Comparison of ENCODE assay signal across 20 cellular contexts in genomic region chrX:11647048-11647650, GRCh38. TPM values are rescaled to one million over a fixed set of nuclear protein-coding genes. Genes with fewer than 3 reads are reported as not detected.
DNase-seq lines count a peak whose midpoint lies in the region; ATAC-seq and TF ChIP-seq lines count a peak whose summit lies in the region.
"Had no signal": no experiment of that assay in that cellular context is flagged by ENCODE, and none has a peak within 500 bp of the region (broad histone marks: within the 10 kb centered on the region; RNA-seq: fewer than 3 reads in every experiment).

No MANE protein-coding gene starts in this region.

- H3K9me3 ChIP-seq in sigmoid colon (no peaks in the 10 kb centered on the region), ascending aorta (no peaks in the 10 kb centered on the region), gastroesophageal sphincter (no peaks in the 10 kb centered on the region)
- H3K9me3 ChIP-seq: A549, BLaER1 had no signal

- H3K79me1 ChIP-seq in mesendoderm (ENCODE audit: low read length): no peaks in the 10 kb centered on the region

- H3K27me3 ChIP-seq in mesendoderm (ENCODE audit: insufficient read depth, low read length, poor library complexity): no peaks in the 10 kb centered on the region
- no peaks in the 10 kb centered on the region for H3K27me3 ChIP-seq in sigmoid colon
- H3K27me3 ChIP-seq in ascending aorta: no peaks in the 10 kb centered on the region
- H3K27me3 ChIP-seq in gastroesophageal sphincter: no peaks in the 10 kb centered on the region

- H3K4ac ChIP-seq in mesendoderm (ENCODE audit: low read depth, low read length): no peak overlapping the region

- H2BK120ac ChIP-seq in mesendoderm (ENCODE audit: low read depth, low read length): no peak overlapping the region

- H2BK5ac ChIP-seq in mesendoderm (ENCODE audit: low read length): no peak overlapping the region

- no peak overlapping the region for H3K9ac ChIP-seq in mesendoderm (ENCODE audit: low read length)
- H3K9ac ChIP-seq: BLaER1 had no signal

- H2AK5ac ChIP-seq in mesendoderm (ENCODE audit: low read length): no peak overlapping the region

- TF ChIP-seq CTCF in sigmoid colon (IDR thresholded peaks at IDR 0.05): no peak
- TF ChIP-seq CTCF in ascending aorta (IDR thresholded peaks at IDR 0.05): no peak
- TF ChIP-seq CTCF in gastroesophageal sphincter (IDR thresholded peaks at IDR 0.05): no peak
- TF ChIP-seq CTCF in glutamatergic neuron (IDR thresholded peaks at IDR 0.05; ENCODE audit: partially characterized antibody, unreplicated experiment): no peak

- peaks cover 2% of the 10 kb centered on the region for H3K27me3 Mint-ChIP-seq in glutamatergic neuron (ENCODE audit: unreplicated experiment)

- no peaks in the 10 kb centered on the region for H3K36me3 ChIP-seq in mesendoderm (ENCODE audit: control insufficient read depth, insufficient read depth, low read length)
- no peaks in the 10 kb centered on the region for H3K36me3 ChIP-seq in sigmoid colon
- no peaks in the 10 kb centered on the region for H3K36me3 ChIP-seq in ascending aorta
- no peaks in the 10 kb centered on the region for H3K36me3 ChIP-seq in gastroesophageal sphincter
- H3K36me3 ChIP-seq: BLaER1 had no signal

- no peaks in the 10 kb centered on the region for H3K9me3 Mint-ChIP-seq in glutamatergic neuron (ENCODE audit: unreplicated experiment)
- H3K9me3 Mint-ChIP-seq: GM23338 had no signal

- intact Hi-C loops in sigmoid colon (cut with DNase I): no loop called here
- intact Hi-C loops in ascending aorta (cut with DNase I): no loop called here

- no CpG with 5 or more reads among the region's 7 CpGs for WGBS in mesendoderm (ENCODE audit: extremely low coverage, insufficient coverage, low lambda C conversion rate)
- WGBS in sigmoid colon, 2 donors: 78 to 80% methylated on average over 7 of the region's 7 CpGs
- WGBS in gastroesophageal sphincter (ENCODE audit: low coverage in 1 of 2), 2 donors: 41 to 45% methylated on average over 5 to 7 of the region's 7 CpGs

- no peak overlapping the region for H4K5ac ChIP-seq in mesendoderm (ENCODE audit: low read length)

- H4K8ac ChIP-seq in mesendoderm (ENCODE audit: low read depth, low read length): no peak overlapping the region

- H3K4me3 ChIP-seq in mesendoderm (ENCODE audit: low read length) (no peak overlapping the region), sigmoid colon (no peak overlapping the region), ascending aorta (no peak overlapping the region), gastroesophageal sphincter (no peak overlapping the region)
- H3K4me3 ChIP-seq: A549, BLaER1, GM23338 had no signal

- H3K4me1 Mint-ChIP-seq in glutamatergic neuron (ENCODE audit: low read depth, unreplicated experiment): no peaks in the 10 kb centered on the region
- H3K4me1 Mint-ChIP-seq: CD14-positive monocyte; CD8-positive, alpha-beta memory T cell had no signal

- H3K4me1 ChIP-seq in mesendoderm (ENCODE audit: control insufficient read depth, low read depth, low read length): no peaks in the 10 kb centered on the region
- peaks cover 0 to 7% (median under 1%) of the 10 kb centered on the region in 4 donors for H3K4me1 ChIP-seq in sigmoid colon
- no peaks in the 10 kb centered on the region for H3K4me1 ChIP-seq in ascending aorta
- H3K4me1 ChIP-seq in gastroesophageal sphincter: no peaks in the 10 kb centered on the region
- H3K4me1 ChIP-seq: A549, BLaER1 had no signal

- H3K27ac ChIP-seq in mesendoderm (ENCODE audit: low read depth, low read length) (no peak overlapping the region), sigmoid colon (peak overlapping the region in 3 of 4 donors; percentile 42 to 71 (median 62)), ascending aorta (no peak overlapping the region), gastroesophageal sphincter (no peak overlapping the region)
- H3K27ac ChIP-seq: 22Rv1, A549, BLaER1 had no signal

- peak in 1 of 4 donors; percentile 87 for TF ChIP-seq EP300 in sigmoid colon (IDR thresholded peaks at IDR 0.05)
- TF ChIP-seq EP300 in gastroesophageal sphincter (IDR thresholded peaks at IDR 0.05): no peak

- no peak overlapping the region for H3K56ac ChIP-seq in mesendoderm (ENCODE audit: low read length)

- DNase-seq in ELF-1 (ENCODE audit: low read depth, low spot score) (peak; percentile 47), NCI-H69 (lab: John Stamatoyannopoulos, UW) (peak; percentile 27), mesendoderm (peak; percentile 7), sigmoid colon (peak; percentile 68), ascending aorta (ENCODE audit: low spot score in 2 of 2) (no peak), glutamatergic neuron (no peak)
- DNase-seq: CD8-positive, alpha-beta memory T cell; COR-L47; DMS 273 treated with DMSO at 0.1 percent for 48 hours; DMS53; DND-41; EL; H7; IMR-90 had no signal

- H3K4me2 ChIP-seq in mesendoderm (ENCODE audit: low read length): no peak overlapping the region
- H3K4me2 ChIP-seq: A549, BLaER1, GM23338 had no signal

- no peak for TF ChIP-seq POLR2A in sigmoid colon (IDR thresholded peaks at IDR 0.05)
- no peak for TF ChIP-seq POLR2A in gastroesophageal sphincter (IDR thresholded peaks at IDR 0.05)

- H2BK15ac ChIP-seq in mesendoderm (replicated peaks; ENCODE audit: low read depth): no peak overlapping the region

- ATAC-seq in gastroesophageal sphincter: no peak
- ATAC-seq: A549, GM23338 had no signal

- no peaks in the 10 kb centered on the region for H3K36me3 Mint-ChIP-seq in glutamatergic neuron (ENCODE audit: unreplicated experiment)
- H3K36me3 Mint-ChIP-seq: CD14-positive monocyte; CD8-positive, alpha-beta memory T cell had no signal

- H3K23ac ChIP-seq in mesendoderm (ENCODE audit: low read length): no peak overlapping the region

- no peak overlapping the region for H3K18ac ChIP-seq in mesendoderm (ENCODE audit: low read length)

- no peak overlapping the region for H3K27ac Mint-ChIP-seq in glutamatergic neuron (ENCODE audit: unreplicated experiment)
- H3K27ac Mint-ChIP-seq: CD14-positive monocyte; CD8-positive, alpha-beta memory T cell; GM23338 had no signal

- no peak overlapping the region for H3K4me3 Mint-ChIP-seq in glutamatergic neuron (ENCODE audit: unreplicated experiment)
- H3K4me3 Mint-ChIP-seq: CD14-positive monocyte; CD8-positive, alpha-beta memory T cell; GM23338 had no signal

- no peaks in the 10 kb centered on the region for H3K79me2 ChIP-seq in mesendoderm (ENCODE audit: control insufficient read depth, insufficient read depth, low read length)

RNA-seq across cellular contexts. Expression of gene ARHGAP6, which starts 18.6 kb away (rescaled TPM):
- polyA plus RNA-seq in mesendoderm (2013, experiment 1 of 2): 0.35 TPM
- polyA plus RNA-seq in mesendoderm (2013, experiment 2 of 2): 0.35 TPM
- total RNA-seq in sigmoid colon: 10 to 100 TPM; 36.2 to 47.6 (median 42.7) TPM
- 1 to 10 TPM; 1.4 to 2.4 (median 2.2) TPM for polyA plus RNA-seq in sigmoid colon
- total RNA-seq in ascending aorta: 33.6 TPM
- 10 to 100 TPM; 25.2 to 35.1 (median 31.8) TPM for total RNA-seq in gastroesophageal sphincter
- total RNA-seq in glutamatergic neuron (ENCODE audit: unreplicated experiment): 3.6 TPM
- total RNA-seq: CD8-positive, alpha-beta memory T cell had no signal
- polyA plus RNA-seq: CD8-positive, alpha-beta memory T cell had no signal

Comparison
In these comparisons a context has a peak if more than half of its experiments do, and no peak if none do; other contexts are left out.
1. DNase-seq: peak in ELF-1 (single experiment), NCI-H69 (single experiment), mesendoderm (single experiment) and sigmoid colon (single experiment); none in ascending aorta (0 of 2) and glutamatergic neuron (single experiment).
2. H3K27ac ChIP-seq: peak in sigmoid colon (3 of 4); none in mesendoderm (single experiment), ascending aorta (0 of 2) and gastroesophageal sphincter (0 of 4).